ENCODE assay signal across 1 cellular context in the genomic region with DNA sequence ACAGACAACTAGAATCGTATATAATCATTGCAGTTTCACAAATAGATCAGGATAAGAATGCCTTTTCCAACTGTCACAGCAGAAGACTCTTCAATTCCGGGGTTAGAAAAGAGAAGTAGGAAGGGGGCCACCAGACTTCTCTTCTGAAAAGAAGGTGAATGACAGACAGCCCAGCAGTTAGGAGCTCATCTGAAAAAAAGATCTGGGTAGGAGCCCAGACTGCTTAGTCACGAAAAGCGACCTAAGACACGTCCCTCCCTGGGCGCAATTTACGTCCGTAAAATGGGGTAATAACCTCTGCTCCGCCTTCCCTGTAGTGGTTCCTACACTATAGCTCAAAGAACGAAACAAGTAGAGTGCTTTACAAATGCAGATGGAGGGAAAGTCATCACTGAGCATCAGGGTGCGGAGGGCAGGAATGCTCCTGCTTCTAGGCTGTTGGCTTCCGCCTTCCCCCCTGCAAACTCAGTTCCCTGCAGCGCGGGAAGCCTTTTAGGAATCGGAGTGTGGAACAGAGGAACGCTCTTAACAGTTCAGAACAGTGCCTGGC.
TF ChIP-seq lines count a peak whose summit lies in the region.

No MANE protein-coding gene starts in this region.

TF ChIP-seq in IMR-90, 13 proteins besides CTCF, POLR2A, EP300 and RAD21 (continued from another document):
- TF ChIP-seq SMC3 (IDR thresholded peaks at IDR 0.05; ENCODE audit: low read depth, low read length): no peak
